In the genomic region with DNA sequence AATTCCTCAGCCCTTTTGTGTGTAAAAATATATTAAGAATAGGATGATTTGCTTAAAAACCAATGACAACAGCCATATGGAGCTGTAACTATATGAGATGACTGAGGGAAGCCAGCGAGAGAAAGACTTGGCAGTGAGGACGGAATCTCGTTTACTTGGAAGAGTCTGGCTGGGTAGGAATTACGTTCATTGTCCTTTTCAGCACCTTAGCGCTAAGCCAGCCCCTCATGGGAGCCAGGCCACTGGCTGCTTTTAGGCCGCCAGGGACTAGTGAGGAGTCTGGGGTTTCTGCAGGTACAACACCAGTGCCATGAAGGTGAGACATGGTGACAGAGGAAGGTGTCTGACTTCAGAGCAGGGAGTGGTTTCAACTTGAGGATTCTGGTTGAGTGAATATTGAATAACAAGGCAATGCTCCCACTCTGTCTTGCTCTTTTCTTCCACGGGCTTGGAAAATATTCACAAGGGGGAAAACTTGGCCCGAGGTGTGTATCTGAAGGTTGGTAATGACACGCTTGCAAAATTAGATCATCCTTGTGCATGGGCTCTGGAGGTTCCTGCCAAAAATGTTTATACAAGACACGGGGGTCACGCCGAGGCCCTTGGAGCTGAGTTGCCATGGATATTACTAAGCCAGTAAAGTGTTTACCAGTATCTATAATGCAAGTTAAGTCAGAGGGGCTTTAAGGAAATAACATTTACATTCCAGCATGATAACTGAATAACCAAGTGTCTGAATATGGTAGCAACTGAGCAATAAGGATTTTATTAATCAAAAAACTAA, we compare ENCODE assay signal across 12 cellular contexts. TPM values are rescaled to one million over a fixed set of nuclear protein-coding genes. Genes with fewer than 3 reads are reported as not detected.
A peak's percentile ranks its signal among the peaks of the same experiment; 100 is the strongest.
DNase-seq lines count a peak whose midpoint lies in the region; ATAC-seq and TF ChIP-seq lines count a peak whose summit lies in the region.
"Had no signal": no experiment of that assay in that cellular context is flagged by ENCODE, and none has a peak within 500 bp of the region (broad histone marks: within the 10 kb centered on the region; RNA-seq: fewer than 3 reads in every experiment).

No MANE protein-coding gene starts in this region.

- POLR2A ChIA-PET in CD4-positive, alpha-beta memory T cell (lab: Charles Lee; ENCODE audit: partially characterized antibody), result interaction anchor here (0.7 kb wide), 1 partner anchor 228 kb away, joined by 3 read pairs; no protein-coding TSS in a partner anchor

- H3K4me3 Mint-ChIP-seq in CD4-positive, alpha-beta memory T cell, result peak overlapping the region in 3 of 8 donors; percentile 12 to 49 (median 14)
- H3K4me3 Mint-ChIP-seq in activated T-helper 17 cell treated with anti-CD3 and anti-CD28 coated beads, Interleukin-2, amount 50 U/mL, for 72 hours, result peak overlapping the region; percentile 24
- no peak overlapping the region for H3K4me3 Mint-ChIP-seq in osteocyte (ENCODE audit: unreplicated experiment)

- H3K27me3 ChIP-seq in CD4-positive, alpha-beta memory T cell (ENCODE audit: insufficient read depth, low read length), result no peaks in the 10 kb centered on the region
- H3K27me3 ChIP-seq: BLaER1 treated with 17β-estradiol and CSF1 and Interleukin-3, amounts not matched to agents 10 nM and 100 nM had no signal

- intact Hi-C loops in CD4-positive, alpha-beta memory T cell (cut with micrococcal nuclease), result no loop called here

- no peaks in the 10 kb centered on the region for H3K9me3 ChIP-seq in CD4-positive, alpha-beta memory T cell (ENCODE audit: control insufficient read depth in 1 of 2, low read length in 2 of 2)

- no peak for ATAC-seq in activated T-helper 17 cell treated with anti-CD3 and anti-CD28 coated beads, Interleukin-2, amount 50 U/mL, for 72 hours (replicated peaks)
- no peak for ATAC-seq in HG02763 (IDR thresholded peaks at IDR 0.05; ENCODE audit: unreplicated experiment)

- H3K27me3 Mint-ChIP-seq in CD4-positive, alpha-beta memory T cell, result no peaks in the 10 kb centered on the region
- H3K27me3 Mint-ChIP-seq in activated T-helper 17 cell treated with anti-CD3 and anti-CD28 coated beads, Interleukin-2, amount 50 U/mL, for 72 hours, result no peaks in the 10 kb centered on the region
- H3K27me3 Mint-ChIP-seq in osteocyte (ENCODE audit: unreplicated experiment), result no peaks in the 10 kb centered on the region

- peaks cover 36 to 74% of the 10 kb centered on the region in 2 donors for H3K36me3 Mint-ChIP-seq in CD4-positive, alpha-beta memory T cell
- H3K36me3 Mint-ChIP-seq in activated T-helper 17 cell treated with anti-CD3 and anti-CD28 coated beads, Interleukin-2, amount 50 U/mL, for 72 hours (ENCODE audit: low read depth), result peaks cover 70% of the 10 kb centered on the region
- H3K36me3 Mint-ChIP-seq in osteocyte (ENCODE audit: unreplicated experiment), result peaks cover 38% of the 10 kb centered on the region

- H3K27ac ChIP-seq in CD4-positive, alpha-beta memory T cell (ENCODE audit: low read depth, low read length), result no peak overlapping the region
- H3K27ac ChIP-seq: BLaER1 treated with 17β-estradiol and CSF1 and Interleukin-3, amounts not matched to agents 10 nM and 100 nM had no signal

- no peak for DNase-seq in CD4-positive, alpha-beta memory T cell
- DNase-seq in fibroblast of the conjunctiva (ENCODE audit: low read depth) (peak; percentile 65), osteocyte (ENCODE audit: extremely low spot score, unreplicated experiment) (no peak), DMS153 treated with DMSO at 0.1 percent for 48 hours (lab: John Stamatoyannopoulos, UW; ENCODE audit: unreplicated experiment) (no peak), AG20443 (ENCODE audit: low spot score) (no peak), medulla oblongata (ENCODE audit: extremely low spot score) (no peak)
- DNase-seq: amygdala; NCI-H526 treated with DMSO at 0.1 percent for 48 hours; stimulated activated CD4-positive, alpha-beta T cell treated with anti-CD3 and anti-CD28 coated beads, Interleukin-12 subunit alpha, Interleukin-12 subunit beta, amount 100 ng/mL, for 4 hours had no signal

- peaks cover 0 to 2% (median 0%) of the 10 kb centered on the region in 8 donors for H3K9me3 Mint-ChIP-seq in CD4-positive, alpha-beta memory T cell
- H3K9me3 Mint-ChIP-seq in activated T-helper 17 cell treated with anti-CD3 and anti-CD28 coated beads, Interleukin-2, amount 50 U/mL, for 72 hours, result no peaks in the 10 kb centered on the region
- no peaks in the 10 kb centered on the region for H3K9me3 Mint-ChIP-seq in osteocyte (ENCODE audit: unreplicated experiment)

- peak overlapping the region in 5 of 7 donors; percentile 7 to 77 (median 60) for H3K27ac Mint-ChIP-seq in CD4-positive, alpha-beta memory T cell
- peak overlapping the region; percentile 49 for H3K27ac Mint-ChIP-seq in activated T-helper 17 cell treated with anti-CD3 and anti-CD28 coated beads, Interleukin-2, amount 50 U/mL, for 72 hours
- peak overlapping the region; percentile 39 for H3K27ac Mint-ChIP-seq in osteocyte (ENCODE audit: unreplicated experiment)

- CTCF ChIA-PET in CD4-positive, alpha-beta memory T cell (lab: Charles Lee; ENCODE audit: partially characterized antibody), result no interaction called here

- peaks cover 60 to 89% (median 76%) of the 10 kb centered on the region in 4 donors for H3K4me1 Mint-ChIP-seq in CD4-positive, alpha-beta memory T cell
- H3K4me1 Mint-ChIP-seq in activated T-helper 17 cell treated with anti-CD3 and anti-CD28 coated beads, Interleukin-2, amount 50 U/mL, for 72 hours, result peaks cover 36% of the 10 kb centered on the region
- H3K4me1 Mint-ChIP-seq in osteocyte (ENCODE audit: unreplicated experiment), result peaks cover 53% of the 10 kb centered on the region

- TF ChIP-seq CTCF in osteocyte (IDR thresholded peaks at IDR 0.05), result no peak

- H3K36me3 ChIP-seq in CD4-positive, alpha-beta memory T cell (ENCODE audit: insufficient read depth, low read length), result peaks cover 27% of the 10 kb centered on the region

- peaks cover 79% of the 10 kb centered on the region for H3K4me1 ChIP-seq in CD4-positive, alpha-beta memory T cell (ENCODE audit: insufficient read depth, low read length)

- H3K4me3 ChIP-seq in CD4-positive, alpha-beta memory T cell (ENCODE audit: low read length in 2 of 2), result no peak overlapping the region
- H3K4me3 ChIP-seq: BLaER1 treated with 17β-estradiol and CSF1 and Interleukin-3, amounts not matched to agents 10 nM and 100 nM had no signal

RNA-seq across cellular contexts. Expression of a gene that starts 17.5 kb away (rescaled TPM):
- total RNA-seq in CD4-positive, alpha-beta memory T cell, result 100 to 1,000 TPM; 119 to 122 TPM
- polyA plus RNA-seq in CD4-positive, alpha-beta memory T cell, result 10 to 100 TPM; 72.4 to 83.3 TPM
- total RNA-seq in activated T-helper 17 cell treated with anti-CD3 and anti-CD28 coated beads, Interleukin-2, amount 50 U/mL, for 72 hours, result 1 to 10 TPM; 4.3 to 5.5 TPM
- 42.4 and 43.7 TPM in 2 replicates for total RNA-seq in osteocyte
